In genomic region chr17:48878920-48879898, GRCh38 we compare ENCODE assay signal across 8 cellular contexts. TPM values are rescaled to one million over a fixed set of nuclear protein-coding genes. Genes with fewer than 3 reads are reported as not detected.
A peak's percentile ranks its signal among the peaks of the same experiment; 100 is the strongest.
DNase-seq lines count a peak whose midpoint lies in the region; ATAC-seq and TF ChIP-seq lines count a peak whose summit lies in the region.

No MANE protein-coding gene starts in this region.

- 18 to 27% (median 19%) methylated on average over 8 to 12 of the region's 12 CpGs for whole genome bisulfite sequencing in adrenal gland, 4 donors
- 19 to 23% methylated on average over 12 of the region's 12 CpGs for WGBS in sigmoid colon, 2 donors

- intact Hi-C loops in adrenal gland (cut with DNase I): loop anchor here (2.0 to 5.0 kb wide), 4 partner anchors 62 to 202 kb away; partner anchors contain the start of genes HOXB13 (in 1 of the 2) and TTLL6 (in 1 of the 2)
- intact Hi-C loops in sigmoid colon (cut with DNase I): loop anchor here (2.0 kb wide), 4 partner anchors 64 to 200 kb away; no protein-coding TSS in a partner anchor

- H3K4me1 ChIP-seq in adrenal gland (replicated peaks in 1 of 2): no peaks in the 10 kb centered on the region
- H3K4me1 ChIP-seq in right atrium auricular region: no peaks in the 10 kb centered on the region
- no peaks in the 10 kb centered on the region for H3K4me1 ChIP-seq in sigmoid colon

- no peak for ATAC-seq in GM18907 (IDR thresholded peaks at IDR 0.05; ENCODE audit: unreplicated experiment)

- DNase-seq in SIG-M5 treated with dmso at 0.1 percent for 504 hours (lab: John Stamatoyannopoulos, UW; ENCODE audit: unreplicated experiment) (peak; percentile 85), SIG-M5 (lab: John Stamatoyannopoulos, UW) (no peak), NCI-H1694 treated with DMSO at 0.1 percent for 48 hours (lab: John Stamatoyannopoulos, UW) (peak; percentile 60), T follicular helper cell (ENCODE audit: low read depth) (peak; percentile 31), adrenal gland (peak; percentile 44 to 80 (median 57)), right atrium auricular region (ENCODE audit: low spot score) (no peak), sigmoid colon (no peak)

- H3K36me3 ChIP-seq in adrenal gland (replicated peaks in 1 of 2): no peaks in the 10 kb centered on the region
- H3K36me3 ChIP-seq in right atrium auricular region: no peaks in the 10 kb centered on the region
- H3K36me3 ChIP-seq in sigmoid colon: no peaks in the 10 kb centered on the region

- TF ChIP-seq CTCF in adrenal gland (IDR thresholded peaks at IDR 0.05) (peak; percentile 88 to 97 (median 92)), right atrium auricular region (IDR thresholded peaks at IDR 0.05) (peak; percentile 93 to 95), sigmoid colon (IDR thresholded peaks at IDR 0.05) (peak; percentile 74 to 98 (median 92))

- H3K27ac ChIP-seq in adrenal gland (no peak overlapping the region), right atrium auricular region (no peak overlapping the region), sigmoid colon (no peak overlapping the region)

- H3K27me3 ChIP-seq in adrenal gland (no peaks in the 10 kb centered on the region), right atrium auricular region (no peaks in the 10 kb centered on the region), sigmoid colon (no peaks in the 10 kb centered on the region)

- no peak for TF ChIP-seq EP300 in sigmoid colon (IDR thresholded peaks at IDR 0.05)

- H3K9me3 ChIP-seq in adrenal gland (replicated peaks in 1 of 3): no peaks in the 10 kb centered on the region
- H3K9me3 ChIP-seq in right atrium auricular region: no peaks in the 10 kb centered on the region
- H3K9me3 ChIP-seq in sigmoid colon: no peaks in the 10 kb centered on the region

- no peak for TF ChIP-seq POLR2A in adrenal gland (IDR thresholded peaks at IDR 0.05)
- TF ChIP-seq POLR2A in sigmoid colon (IDR thresholded peaks at IDR 0.05): no peak

- no peak overlapping the region for H3K4me3 ChIP-seq in adrenal gland
- H3K4me3 ChIP-seq in right atrium auricular region: no peak overlapping the region
- no peak overlapping the region for H3K4me3 ChIP-seq in sigmoid colon

RNA-seq across cellular contexts. Expression of gene ATP5MC1, which starts 13.4 kb away (rescaled TPM):
- total RNA-seq in adrenal gland: 100 to 1,000 TPM in 4 of 8 donors, 10 to 100 TPM in 4; 63.4 to 200 (median 106) TPM
- 100 to 1,000 TPM; 110 to 433 (median 292) TPM for polyA plus RNA-seq in adrenal gland
- total RNA-seq in right atrium auricular region: 1,000 to 10,000 TPM in 1 of 2 donors, 100 to 1,000 TPM in 1; 419 to 1,068 TPM
- total RNA-seq in sigmoid colon: 100 to 1,000 TPM in 2 of 4 donors, 10 to 100 TPM in 2; 92.7 to 148 (median 107) TPM
- polyA plus RNA-seq in sigmoid colon: 100 to 1,000 TPM; 454 to 612 (median 603) TPM

RNA-seq across cellular contexts. Expression of gene UBE2Z, which starts 29.0 kb away (rescaled TPM):
- total RNA-seq in adrenal gland (10 to 100 TPM; 60.1 to 92.2 (median 78.1) TPM), right atrium auricular region (10 to 100 TPM; 42.7 to 51.8 TPM), sigmoid colon (10 to 100 TPM; 46.8 to 55.6 (median 51.4) TPM)
- polyA plus RNA-seq in adrenal gland (10 to 100 TPM; 30.8 to 81.1 (median 32.2) TPM), sigmoid colon (10 to 100 TPM; 45.6 to 56.5 (median 51.1) TPM)

RNA-seq across cellular contexts. Expression of gene CALCOCO2, which starts 48.4 kb away (rescaled TPM):
- total RNA-seq in adrenal gland: 100 to 1,000 TPM in 7 of 8 donors, 10 to 100 TPM in 1; 84.8 to 163 (median 146) TPM
- 100 to 1,000 TPM in 1 of 3 donors, 10 to 100 TPM in 2; 44.5 to 199 (median 61.9) TPM for polyA plus RNA-seq in adrenal gland
- 100 to 1,000 TPM; 112 to 152 TPM for total RNA-seq in right atrium auricular region
- total RNA-seq in sigmoid colon: 100 to 1,000 TPM; 130 to 198 (median 146) TPM
- polyA plus RNA-seq in sigmoid colon: 100 to 1,000 TPM in 1 of 3 donors, 10 to 100 TPM in 2; 90.4 to 103 (median 91.9) TPM

Comparison
In these comparisons a context has a peak if more than half of its experiments do, and no peak if none do; other contexts are left out.
1. DNase-seq: peak in SIG-M5 treated with dmso at 0.1 percent for 504 hours (single experiment), NCI-H1694 treated with DMSO at 0.1 percent for 48 hours (single experiment), T follicular helper cell (single experiment) and adrenal gland (7 of 7); none in SIG-M5 (single experiment), right atrium auricular region (single experiment) and sigmoid colon (single experiment).
2. Peak in every context shown above with its lines, with median percentiles within 50 percentile points of each other: CTCF ChIP-seq.